In genomic region chr21:36647279-36648093, GRCh38 we compare ENCODE assay signal across 9 cellular contexts. TPM values are rescaled to one million over a fixed set of nuclear protein-coding genes. Genes with fewer than 3 reads are reported as not detected.
A peak's percentile ranks its signal among the peaks of the same experiment; 100 is the strongest.
DNase-seq lines count a peak whose midpoint lies in the region; ATAC-seq and TF ChIP-seq lines count a peak whose summit lies in the region.
"Had no signal": no experiment of that assay in that cellular context is flagged by ENCODE, and none has a peak within 500 bp of the region (broad histone marks: within the 10 kb centered on the region; RNA-seq: fewer than 3 reads in every experiment).

No MANE protein-coding gene starts in this region.

- ATAC-seq in HG03039 (IDR thresholded peaks at IDR 0.05; ENCODE audit: unreplicated experiment) (no peak), HG02678 (IDR thresholded peaks at IDR 0.05; ENCODE audit: unreplicated experiment) (no peak)

- DNase-seq in EL (peak; percentile 70), NCI-H774 (lab: John Stamatoyannopoulos, UW) (peak; percentile 24), epithelial cell of esophagus (ENCODE audit: low read depth) (peak; percentile 33), myocyte (ENCODE audit: low read depth) (peak; percentile 80), NCI-H1436 treated with DMSO at 0.1 percent for 48 hours (lab: John Stamatoyannopoulos, UW) (no peak), GM10248 (ENCODE audit: extremely low spot score) (no peak)
- DNase-seq: retina had no signal

- CTCF ChIA-PET in GM10248 (lab: Yijun Ruan, JAX), result interaction anchor here (2.1 kb wide), 1 partner anchor 17 kb away, joined by 10 read pairs; no protein-coding TSS in a partner anchor

- POLR2A ChIA-PET in GM10248 (lab: Yijun Ruan, JAX), result no interaction called here

- H3K4me3 ChIP-seq in epithelial cell of esophagus (ENCODE audit: low read length), result no peak overlapping the region

- TF ChIP-seq CTCF in epithelial cell of esophagus (IDR thresholded peaks at IDR 0.05; ENCODE audit: insufficient read depth, low read depth, low read length, missing control alignments) (no peak), GM10248 (IDR thresholded peaks at IDR 0.05; ENCODE audit: control extremely low read depth, extremely low read depth, low read depth, missing control alignments) (no peak)

RNA-seq across cellular contexts. Expression of gene SIM2, which starts 51.4 kb away (rescaled TPM):
- total RNA-seq in myocyte, result 6.0 and 6.9 TPM in 2 replicates
- polyA plus RNA-seq in myocyte (2012), result 6.6 TPM

Comparison
In these comparisons a context has a peak if more than half of its experiments do, and no peak if none do; other contexts are left out.
1. DNase-seq: peak in EL (single experiment), NCI-H774 (single experiment), epithelial cell of esophagus (single experiment) and myocyte (single experiment); none in NCI-H1436 treated with DMSO at 0.1 percent for 48 hours (single experiment) and GM10248 (single experiment).